In the genomic region with DNA sequence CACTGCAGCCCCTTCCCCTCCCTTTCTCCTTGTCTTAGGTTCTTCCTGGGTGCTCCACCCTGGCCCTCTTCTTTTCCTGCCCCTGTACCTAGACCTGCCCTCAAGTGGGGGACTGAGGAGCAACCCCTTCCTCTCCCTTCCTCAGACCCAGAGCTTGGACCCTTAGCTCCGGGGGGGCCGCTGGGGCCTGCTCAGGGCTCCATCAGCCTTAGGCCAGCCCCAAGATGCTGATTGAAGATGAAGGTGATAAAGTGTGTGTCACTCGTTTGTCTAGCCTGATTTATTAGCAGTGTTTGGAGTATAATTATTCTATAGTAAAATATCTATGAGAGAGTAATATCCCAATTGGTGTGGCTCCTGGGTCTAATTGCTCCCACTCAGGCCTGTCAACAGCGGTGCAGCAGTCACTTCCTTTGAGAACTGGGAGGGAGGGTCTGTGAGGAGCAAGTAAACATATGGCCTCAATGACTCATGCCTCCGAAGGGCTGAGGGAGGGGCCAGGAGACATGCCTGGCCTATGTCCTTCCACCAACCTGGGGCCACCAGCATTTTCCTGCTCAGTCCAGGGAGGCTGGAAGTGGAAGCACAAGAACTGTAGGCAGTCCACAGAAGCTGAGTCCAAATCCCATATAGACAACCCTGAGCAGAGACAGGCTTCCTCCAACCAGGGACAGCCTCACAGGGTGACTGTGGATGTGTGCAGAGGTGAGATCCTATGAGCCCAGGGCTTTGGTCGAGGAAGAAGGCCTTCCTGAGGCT, we compare ENCODE assay signal across 11 cellular contexts.
DNase-seq lines count a peak whose midpoint lies in the region; ATAC-seq and TF ChIP-seq lines count a peak whose summit lies in the region.
"Had no signal": no experiment of that assay in that cellular context is flagged by ENCODE, and none has a peak within 500 bp of the region (broad histone marks: within the 10 kb centered on the region; RNA-seq: fewer than 3 reads in every experiment).

No MANE protein-coding gene starts in this region.

- H3K4me3 Mint-ChIP-seq in immature natural killer cell = no peak overlapping the region
- H3K4me3 Mint-ChIP-seq: naive B cell; stimulated activated naive CD8-positive, alpha-beta T cell treated with anti-CD3 and anti-CD28 coated beads, Interleukin-15, Interleukin-2, amounts not matched to agents 100 ng/mL and 50 ng/mL, for 24 hours had no signal

- H3K27ac ChIP-seq in HEK293 (ENCODE audit: extremely low read depth, low read depth, low read length) (0 out of 2 replicates have a peak overlapping the region, but pooled peaks have one; percentile 11), SJCRH30 (no peak overlapping the region)
- H3K27ac ChIP-seq: SJSA1 had no signal

- DNase-seq in A172 (ENCODE audit: low spot score) = peak; percentile 80
- DNase-seq in SJCRH30 = peak; percentile 44 to 49
- no peak for DNase-seq in left ventricle myocardium superior
- DNase-seq in immature natural killer cell = no peak
- DNase-seq in activated CD4-positive, alpha-beta T cell treated with anti-CD3 and anti-CD28 coated beads for 4 hours = no peak
- no peak for DNase-seq in NCI-H2081 treated with DMSO at 0.1 percent for 48 hours (lab: John Stamatoyannopoulos, UW)
- DNase-seq: naive B cell had no signal

- no peaks in the 10 kb centered on the region for H3K4me1 Mint-ChIP-seq in immature natural killer cell

- peaks cover 4 to 7% (median 6%) of the 10 kb centered on the region in 3 donors for H3K36me3 Mint-ChIP-seq in immature natural killer cell

- no peaks in the 10 kb centered on the region for H3K9me3 ChIP-seq in HEK293 (ENCODE audit: control insufficient read depth, insufficient read depth, low read depth, low read length)
- no peaks in the 10 kb centered on the region for H3K9me3 ChIP-seq in SJCRH30 (replicated peaks)
- H3K9me3 ChIP-seq: SJSA1 had no signal

- POLR2A ChIA-PET in HEK293 (lab: Yijun Ruan, JAX) = no interaction called here

- H3K9me3 Mint-ChIP-seq in immature natural killer cell = no peaks in the 10 kb centered on the region
- H3K9me3 Mint-ChIP-seq: naive B cell; stimulated activated naive CD8-positive, alpha-beta T cell treated with anti-CD3 and anti-CD28 coated beads, Interleukin-15, Interleukin-2, amounts not matched to agents 100 ng/mL and 50 ng/mL, for 24 hours had no signal

- H3K4me1 ChIP-seq in HEK293 (ENCODE audit: control insufficient read depth, insufficient read depth, low read length) (peaks cover 8% of the 10 kb centered on the region; the same call in 1 of the 2 replicates), SJCRH30 (peaks cover 13% of the 10 kb centered on the region)

- no peak for TF ChIP-seq CTCF in HEK293 (tag by site-specific recombination; IDR thresholded peaks at IDR 0.05)

- ATAC-seq in left ventricle myocardium superior (peak; percentile 44), HG03432 (IDR thresholded peaks at IDR 0.05; ENCODE audit: unreplicated experiment) (no peak)

- no peaks in the 10 kb centered on the region for H3K27me3 ChIP-seq in SJCRH30
- H3K27me3 ChIP-seq: SJSA1 had no signal

- peaks cover 1 to 3% (median 2%) of the 10 kb centered on the region in 3 donors for H3K27me3 Mint-ChIP-seq in immature natural killer cell (ENCODE audit: low read depth in 3 of 3)
- H3K27me3 Mint-ChIP-seq: naive B cell; stimulated activated naive CD8-positive, alpha-beta T cell treated with anti-CD3 and anti-CD28 coated beads, Interleukin-15, Interleukin-2, amounts not matched to agents 100 ng/mL and 50 ng/mL, for 24 hours had no signal

- H3K4me3 ChIP-seq in HEK293 (ENCODE audit: low read depth, low read length) (no peak overlapping the region), SJCRH30 (no peak overlapping the region)
- H3K4me3 ChIP-seq: SJSA1 had no signal

- no peak overlapping the region for H3K27ac Mint-ChIP-seq in immature natural killer cell
- H3K27ac Mint-ChIP-seq: stimulated activated naive CD8-positive, alpha-beta T cell treated with anti-CD3 and anti-CD28 coated beads, Interleukin-15, Interleukin-2, amounts not matched to agents 100 ng/mL and 50 ng/mL, for 24 hours had no signal

- CTCF ChIA-PET in HEK293 (lab: Yijun Ruan, JAX) = no interaction called here

- intact Hi-C loops in left ventricle myocardium superior (cut with micrococcal nuclease) = no loop called here

- H3K36me3 ChIP-seq in HEK293 (ENCODE audit: control insufficient read depth in 2 of 2, insufficient read depth in 1 of 2, low read length in 2 of 2) = peaks cover 0 to 11% of the 10 kb centered on the region in 2 experiments; a peak in 1 of 3 replicates
- H3K36me3 ChIP-seq in SJCRH30 = no peaks in the 10 kb centered on the region
- H3K36me3 ChIP-seq: SJSA1 had no signal

TF ChIP-seq in HEK293, 187 proteins besides CTCF, POLR2A, EP300 and RAD21:
- TF ChIP-seq HOXD13 (CRISPR knock-in tag; IDR thresholded peaks at IDR 0.05; ENCODE audit: borderline replicate concordance) = no peak
- TF ChIP-seq BCL11B (tag by site-specific recombination; IDR thresholded peaks at IDR 0.05; ENCODE audit: low read depth) = no peak
- TF ChIP-seq WT1 (tag by site-specific recombination; IDR thresholded peaks at IDR 0.05) = 0 out of 2 replicates have a peak, but pooled peaks have one; percentile 18
- TF ChIP-seq ZNF274 (IDR thresholded peaks at IDR 0.05; ENCODE audit: low read length) = no peak
- TF ChIP-seq ZNF274 (tag by site-specific recombination; IDR thresholded peaks at IDR 0.05; ENCODE audit: borderline replicate concordance) = no peak
- TF ChIP-seq, protein P1, sequence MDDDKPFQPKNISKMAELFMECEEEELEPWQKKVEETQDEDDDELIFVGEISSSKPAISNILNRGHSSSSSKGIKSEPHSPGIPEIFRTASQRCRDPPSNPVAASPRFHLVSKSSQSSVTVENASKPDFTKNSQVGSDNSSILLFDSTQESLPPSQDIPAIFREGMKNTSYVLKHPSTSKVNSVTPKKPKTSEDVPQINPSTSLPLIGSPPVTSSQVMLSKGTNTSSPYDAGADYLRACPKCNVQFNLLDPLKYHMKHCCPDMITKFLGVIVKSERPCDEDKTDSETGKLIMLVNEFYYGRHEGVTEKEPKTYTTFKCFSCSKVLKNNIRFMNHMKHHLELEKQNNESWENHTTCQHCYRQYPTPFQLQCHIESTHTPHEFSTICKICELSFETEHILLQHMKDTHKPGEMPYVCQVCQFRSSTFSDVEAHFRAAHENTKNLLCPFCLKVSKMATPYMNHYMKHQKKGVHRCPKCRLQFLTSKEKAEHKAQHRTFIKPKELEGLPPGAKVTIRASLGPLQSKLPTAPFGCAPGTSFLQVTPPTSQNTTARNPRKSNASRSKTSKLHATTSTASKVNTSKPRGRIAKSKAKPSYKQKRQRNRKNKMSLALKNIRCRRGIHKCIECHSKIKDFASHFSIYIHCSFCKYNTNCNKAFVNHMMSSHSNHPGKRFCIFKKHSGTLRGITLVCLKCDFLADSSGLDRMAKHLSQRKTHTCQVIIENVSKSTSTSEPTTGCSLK (tag by site-specific recombination; IDR thresholded peaks at IDR 0.05) = no peak
- TF ChIP-seq, protein P2, sequence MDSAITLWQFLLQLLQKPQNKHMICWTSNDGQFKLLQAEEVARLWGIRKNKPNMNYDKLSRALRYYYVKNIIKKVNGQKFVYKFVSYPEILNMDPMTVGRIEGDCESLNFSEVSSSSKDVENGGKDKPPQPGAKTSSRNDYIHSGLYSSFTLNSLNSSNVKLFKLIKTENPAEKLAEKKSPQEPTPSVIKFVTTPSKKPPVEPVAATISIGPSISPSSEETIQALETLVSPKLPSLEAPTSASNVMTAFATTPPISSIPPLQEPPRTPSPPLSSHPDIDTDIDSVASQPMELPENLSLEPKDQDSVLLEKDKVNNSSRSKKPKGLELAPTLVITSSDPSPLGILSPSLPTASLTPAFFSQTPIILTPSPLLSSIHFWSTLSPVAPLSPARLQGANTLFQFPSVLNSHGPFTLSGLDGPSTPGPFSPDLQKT (IDR thresholded peaks at IDR 0.05; ENCODE audit: borderline replicate concordance, low read depth, low read length) = no peak
- TF ChIP-seq KLF7 (tag by site-specific recombination; IDR thresholded peaks at IDR 0.05; ENCODE audit: borderline replicate concordance) = no peak
- TF ChIP-seq OVOL3 (tag by site-specific recombination; IDR thresholded peaks at IDR 0.05) = no peak
- peak; percentile 19; the same call in 1 of the 2 replicates for TF ChIP-seq SP2 (tag by site-specific recombination; IDR thresholded peaks at IDR 0.05)
- TF ChIP-seq SP7 (tag by site-specific recombination; IDR thresholded peaks at IDR 0.05) = 0 out of 2 replicates have a peak, but pooled peaks have one; percentile 26

Comparison
In these comparisons a context has a peak if more than half of its experiments do, and no peak if none do; other contexts are left out.
1. DNase-seq: peak in A172 (single experiment) and SJCRH30 (2 of 2); none in left ventricle myocardium superior (single experiment), immature natural killer cell (0 of 3), activated CD4-positive, alpha-beta T cell treated with anti-CD3 and anti-CD28 coated beads for 4 hours (0 of 2) and NCI-H2081 treated with DMSO at 0.1 percent for 48 hours (single experiment).